Comparison of ENCODE assay signal across 18 cellular contexts in the genomic region with DNA sequence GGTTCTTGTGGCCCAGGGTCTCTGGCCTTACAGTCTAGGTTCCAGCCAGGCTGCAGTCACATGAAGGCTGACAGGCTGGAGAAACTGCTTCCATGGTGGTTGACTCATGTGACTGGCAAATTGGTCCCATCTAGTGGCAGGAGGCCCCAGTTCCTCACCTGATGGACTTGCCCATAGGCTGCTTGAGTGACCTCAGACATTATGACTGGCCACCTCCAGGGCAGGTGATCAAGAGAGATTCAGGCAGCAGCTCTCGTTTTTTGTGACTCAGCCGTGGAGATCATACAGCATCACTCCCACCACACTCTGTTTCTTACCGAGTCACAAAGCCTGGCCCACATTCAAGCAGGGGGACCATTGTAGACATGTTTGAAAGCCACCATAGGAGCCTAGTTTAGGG. TPM values are rescaled to one million over a fixed set of nuclear protein-coding genes. Genes with fewer than 3 reads are reported as not detected.
DNase-seq lines count a peak whose midpoint lies in the region; ATAC-seq, FAIRE-seq and TF ChIP-seq lines count a peak whose summit lies in the region.
"Had no signal": no experiment of that assay in that cellular context is flagged by ENCODE, and none has a peak within 500 bp of the region (broad histone marks: within the 10 kb centered on the region; RNA-seq: fewer than 3 reads in every experiment).

No MANE protein-coding gene starts in this region.

- TF ChIP-seq EP300 in GM12878 (IDR thresholded peaks at IDR 0.05; ENCODE audit: borderline replicate concordance in 1 of 2, control insufficient read depth in 1 of 2, low read depth in 2 of 2, low read length in 2 of 2), result no peak

- H3K9me3 ChIP-seq in GM23248 (ENCODE audit: low read depth), result no peaks in the 10 kb centered on the region
- no peaks in the 10 kb centered on the region; the same call in 2 of the 3 replicates for H3K9me3 ChIP-seq in GM12878 (replicated peaks; ENCODE audit: control insufficient read depth, insufficient read depth, low read length)
- H3K9me3 ChIP-seq: SJSA1, transverse colon had no signal

- no TSS peak for BruUV-seq in GM12878 (replicated peaks; lab: Mats Ljungman, UMichigan)

- H3F3A ChIP-seq in GM23248 (ENCODE audit: insufficient read depth), result peaks cover 34% of the 10 kb centered on the region

- H2AFZ ChIP-seq in GM23248 (no peak overlapping the region), GM12878 (ENCODE audit: control insufficient read depth, low read depth, low read length) (no peak overlapping the region)

- no peak overlapping the region for H2AK5ac ChIP-seq in mesendoderm (ENCODE audit: low read length)

- H3K27ac ChIP-seq in GM23248 (no peak overlapping the region), GM12878 (ENCODE audit: control insufficient read depth, insufficient read depth) (no peak overlapping the region), mesendoderm (ENCODE audit: low read depth, low read length) (no peak overlapping the region)
- H3K27ac ChIP-seq: C4-2B, SJSA1, transverse colon had no signal

- no peak overlapping the region for H3K23ac ChIP-seq in mesendoderm (ENCODE audit: low read length)

- no peak overlapping the region for H3K4me3 Mint-ChIP-seq in activated CD4-positive, alpha-beta T cell treated with anti-CD3 and anti-CD28 coated beads for 36 hours

- H4K8ac ChIP-seq in mesendoderm (ENCODE audit: low read depth, low read length), result no peak overlapping the region

- H3K9me2 ChIP-seq in GM23248 (ENCODE audit: insufficient read depth), result no peaks in the 10 kb centered on the region

- no peak overlapping the region for H3K56ac ChIP-seq in mesendoderm (ENCODE audit: low read length)

- H3K4me2 ChIP-seq in GM23248 (ENCODE audit: unreplicated experiment), result no peak overlapping the region
- H3K4me2 ChIP-seq in GM12878 (ENCODE audit: control insufficient read depth, insufficient read depth), result no peak overlapping the region
- no peak overlapping the region for H3K4me2 ChIP-seq in mesendoderm (ENCODE audit: low read length)

- H3K4me1 Mint-ChIP-seq in activated CD4-positive, alpha-beta T cell treated with anti-CD3 and anti-CD28 coated beads for 36 hours, result peaks cover 29% of the 10 kb centered on the region

- H3K36me3 ChIP-seq in GM23248 (ENCODE audit: low read depth), result peaks cover 19% of the 10 kb centered on the region
- peaks cover 12 to 27% of the 10 kb centered on the region in 2 experiments for H3K36me3 ChIP-seq in GM12878 (ENCODE audit: control insufficient read depth in 2 of 2, insufficient read depth in 2 of 2, low read length in 1 of 2)
- H3K36me3 ChIP-seq in mesendoderm (ENCODE audit: control insufficient read depth, insufficient read depth, low read length), result no peaks in the 10 kb centered on the region

- RAD21 ChIA-PET in GM12878 (lab: Charles Lee; ENCODE audit: unreplicated experiment), result interaction anchor here (0.9 to 1.7 kb wide), 4 partner anchors 176 to 280 kb away, joined by 3 to 10 read pairs (median 5); no protein-coding TSS in a partner anchor

- intact Hi-C loops in activated CD4-positive, alpha-beta T cell treated with anti-CD3 and anti-CD28 coated beads for 36 hours (cut with DNase I, micrococcal nuclease), result loop anchor here (5.0 kb wide), 2 partner anchors 108 to 192 kb away; partner anchors contain the start of gene LONP2 (in 1 of the 2)
- intact Hi-C loops in GM12878 (cut with micrococcal nuclease; ENCODE audit: unreplicated experiment), result no loop called here

- POLR2A ChIA-PET in activated CD4-positive, alpha-beta T cell treated with anti-CD3 and anti-CD28 coated beads for 36 hours (lab: Charles Lee), result no interaction called here
- POLR2A ChIA-PET in GM12878 (lab: Charles Lee), result interaction anchor here (0.5 to 1.1 kb wide), 2 partner anchors 144 to 273 kb away, joined by 3 to 6 read pairs; no protein-coding TSS in a partner anchor

- peak; percentile 37; the same call in 1 of the 2 replicates for TF ChIP-seq POLR2A in GM12878 (IDR thresholded peaks at IDR 0.05; ENCODE audit: low read depth, low read length)

- H3K27me3 ChIP-seq in GM23248 (replicated peaks; ENCODE audit: insufficient read depth) (no peaks in the 10 kb centered on the region), GM12878 (replicated peaks in 1 of 2; ENCODE audit: control insufficient read depth in 2 of 2, insufficient read depth in 2 of 2, low read length in 1 of 2) (no peaks in the 10 kb centered on the region), mesendoderm (ENCODE audit: insufficient read depth, low read length, poor library complexity) (no peaks in the 10 kb centered on the region)
- H3K27me3 ChIP-seq: SJSA1, transverse colon had no signal

- peaks cover 54% of the 10 kb centered on the region for H3K36me3 Mint-ChIP-seq in activated CD4-positive, alpha-beta T cell treated with anti-CD3 and anti-CD28 coated beads for 36 hours (ENCODE audit: low read depth)

- no peak for FAIRE-seq in GM12878 (lab: Jason Lieb, UNC)
- FAIRE-seq: A204.1 had no signal

- H3K4me3 ChIP-seq in GM23248, result no peak overlapping the region
- no peak overlapping the region for H3K4me3 ChIP-seq in GM12878
- no peak overlapping the region for H3K4me3 ChIP-seq in mesendoderm (ENCODE audit: low read length)
- H3K4me3 ChIP-seq: SJSA1, transverse colon had no signal

- H2BK5ac ChIP-seq in mesendoderm (ENCODE audit: low read length), result no peak overlapping the region

- CTCF ChIA-PET in activated CD4-positive, alpha-beta T cell treated with anti-CD3 and anti-CD28 coated beads for 36 hours (lab: Charles Lee), result interaction anchor here (1.2 to 2.7 kb wide), 3 partner anchors 176 to 280 kb away, joined by 3 to 14 read pairs (median 7); no protein-coding TSS in a partner anchor
- CTCF ChIA-PET in GM12878 (lab: Yijun Ruan, JAX), result interaction anchor here (0.6 to 2.5 kb wide), 5 partner anchors 119 to 280 kb away, joined by 3 to 21 read pairs (median 5); no protein-coding TSS in a partner anchor

- SMC1A ChIA-PET in GM12878 (lab: Charles Lee; ENCODE audit: uncharacterized antibody, unreplicated experiment), result interaction anchor here (1.1 to 9.4 kb wide), 3 partner anchors 177 to 279 kb away, joined by 3 to 89 read pairs (median 11); no protein-coding TSS in a partner anchor

- ATAC-seq in activated CD4-positive, alpha-beta T cell treated with anti-CD3 and anti-CD28 coated beads for 36 hours, result peak; percentile 62
- ATAC-seq in GM12878 (no peak), HG03457 (IDR thresholded peaks at IDR 0.05; ENCODE audit: unreplicated experiment) (no peak)

- peak overlapping the region; percentile 38 for H3K27ac Mint-ChIP-seq in activated CD4-positive, alpha-beta T cell treated with anti-CD3 and anti-CD28 coated beads for 36 hours

- H3K79me1 ChIP-seq in mesendoderm (ENCODE audit: low read length), result peaks cover 5% of the 10 kb centered on the region

- no peaks in the 10 kb centered on the region for H3K27me3 Mint-ChIP-seq in activated CD4-positive, alpha-beta T cell treated with anti-CD3 and anti-CD28 coated beads for 36 hours

- no peak overlapping the region for H3K18ac ChIP-seq in mesendoderm (ENCODE audit: low read length)

- no peaks in the 10 kb centered on the region for H3K9me3 Mint-ChIP-seq in activated CD4-positive, alpha-beta T cell treated with anti-CD3 and anti-CD28 coated beads for 36 hours (ENCODE audit: low read depth)

- H4K5ac ChIP-seq in mesendoderm (ENCODE audit: low read length), result no peak overlapping the region

- H3K4ac ChIP-seq in mesendoderm (ENCODE audit: low read depth, low read length), result no peak overlapping the region

- H3K9ac ChIP-seq in GM23248 (no peak overlapping the region), GM12878 (ENCODE audit: control insufficient read depth, insufficient read depth, low read length) (no peak overlapping the region), mesendoderm (ENCODE audit: low read length) (no peak overlapping the region)

- no peak overlapping the region for H2BK120ac ChIP-seq in mesendoderm (ENCODE audit: low read depth, low read length)

- in situ Hi-C loops in GM23248 (cut with MboI), result loop anchor here (10.0 kb wide), 1 partner anchor 264 kb away; the partner anchor contains the start of gene N4BP1
- in situ Hi-C loops in GM12878 (cut with MboI), result loop anchor here (5.0 kb wide), 2 partner anchors 177 to 277 kb away; no protein-coding TSS in a partner anchor

- H3K4me1 ChIP-seq in GM23248 (ENCODE audit: insufficient read depth) (no peaks in the 10 kb centered on the region), GM12878 (ENCODE audit: control insufficient read depth, insufficient read depth, low read length) (no peaks in the 10 kb centered on the region; the same call in 1 of the 2 replicates), mesendoderm (ENCODE audit: control insufficient read depth, low read depth, low read length) (no peaks in the 10 kb centered on the region)
- H3K4me1 ChIP-seq: SJSA1, transverse colon had no signal

- 54 to 60% methylated on average over 3 of the region's 3 CpGs for WGBS in GM23248 (ENCODE audit: low coverage in 1 of 2, low lambda C conversion rate in 2 of 2, missing lambda C conversion rate in 2 of 2), 2 experiments
- 48% methylated on average over 3 of the region's 3 CpGs for WGBS in GM12878 (ENCODE audit: insufficient coverage, insufficient replicate concordance, low lambda C conversion rate, missing lambda C conversion rate)
- no CpG with 5 or more reads among the region's 3 CpGs for WGBS in mesendoderm (ENCODE audit: extremely low coverage, insufficient coverage, low lambda C conversion rate)

- TF ChIP-seq RAD21 in GM12878 (IDR thresholded peaks at IDR 0.05; ENCODE audit: insufficient read depth, low read depth, low read length), result no peak

- peak; percentile 56 for DNase-seq in activated CD4-positive, alpha-beta T cell treated with anti-CD3 and anti-CD28 coated beads for 36 hours
- no peak for DNase-seq in activated CD4-positive, alpha-beta T cell treated with anti-CD3 and anti-CD28 coated beads, Interleukin-2, amount 50 U/mL, for 4 hours
- DNase-seq in GM23248 (peak; percentile 13), GM12878 (ENCODE audit: low read depth, low spot score) (no peak), mesendoderm (peak; percentile 47), iPS-NIHi7 (ENCODE audit: extremely low spot score) (no peak), dermis blood vessel endothelial cell (no peak)
- DNase-seq: activated CD4-positive, alpha-beta T cell treated with anti-CD3 and anti-CD28 coated beads, Interleukin-2, amount 50 U/mL, for 1 hour; activated gamma-delta T cell treated with Interleukin-2 at 50 U/mL for 16 hours; effector CD8-positive, alpha-beta T cell; MM.1S; NCI-H187 treated with DMSO at 0.1 percent for 48 hours; T-helper 9 cell; transverse colon had no signal

- TF ChIP-seq CTCF in GM12878 (IDR thresholded peaks at IDR 0.05 in 2 of 3, conservative IDR thresholded peaks at IDR 0.05 in 1 of 3; ENCODE audit: control insufficient read depth in 2 of 3, extremely low read depth in 1 of 3, insufficient read depth in 1 of 3, low read depth in 3 of 3, low read length in 3 of 3), result no peak

- H2BK15ac ChIP-seq in mesendoderm (replicated peaks; ENCODE audit: low read depth), result no peak overlapping the region

- H4K20me1 ChIP-seq in GM23248 (ENCODE audit: insufficient read depth) (no peaks in the 10 kb centered on the region), GM12878 (ENCODE audit: control insufficient read depth, insufficient read depth) (no peaks in the 10 kb centered on the region)

- peaks cover 16% of the 10 kb centered on the region for H3K79me2 ChIP-seq in GM23248 (ENCODE audit: insufficient read depth)
- H3K79me2 ChIP-seq in GM12878 (ENCODE audit: control insufficient read depth, insufficient read depth, low read length), result peaks cover 2% of the 10 kb centered on the region; the same call in 1 of the 2 replicates
- no peaks in the 10 kb centered on the region for H3K79me2 ChIP-seq in mesendoderm (ENCODE audit: control insufficient read depth, insufficient read depth, low read length)

RNA-seq across cellular contexts. Expression of gene SIAH1, which starts 34.5 kb away (rescaled TPM):
- 10 to 100 TPM; 13.1 to 13.3 TPM for total RNA-seq in activated CD4-positive, alpha-beta T cell treated with anti-CD3 and anti-CD28 coated beads for 36 hours
- total RNA-seq in GM23248 (2014; rRNA removed; shearing (Covaris generic)), result 24.4 and 24.9 TPM in 2 replicates
- polyA plus RNA-seq in GM23248 (2016; fragmentation: Nextera tagmentation; extraction: Ambion mirVana) (29.9 and 31.0 TPM in 2 replicates), GM12878 (2011; rRNA removed) (14.8 and 16.6 TPM in 2 replicates), GM12878 (2014; fragmentation: Illumina TruSeq; extraction: Trizol) (12.7 and 15.7 TPM in 2 replicates), GM12878 (2014; fragmentation: Nextera tagmentation; extraction: Ambion mirVana) (1 to 10 TPM; 5.1 to 6.4 TPM), GM12878 (2014; rRNA removed) (10.8 and 13.4 TPM in 2 replicates), GM12878 (2016; fragmentation: Nextera tagmentation; extraction: Ambion mirVana) (10 to 100 TPM; 13.7 to 21.1 TPM)
- 68.3 and 70.9 TPM in 2 replicates for total RNA-seq in GM12878 (2013; cell fraction: nucleolus; rRNA removed)
- total RNA-seq in GM12878 (2014; rRNA removed) (15.8 and 20.7 TPM in 2 replicates), GM12878 (2014; rRNA removed; fragmentation: Illumina TruSeq; extraction: Trizol) (14.0 and 14.8 TPM in 2 replicates), GM12878 (2021) (12.4 and 14.0 TPM in 2 replicates), dermis blood vessel endothelial cell (25.9 and 35.6 TPM in 2 replicates)
- 9.1 TPM for polyA plus RNA-seq in GM12878 (2011; ENCODE audit: low read depth)
- polyA plus RNA-seq in GM12878 (2011; cell fraction: cytosol; rRNA removed), result 11.3 and 12.5 TPM in 2 replicates
- polyA plus RNA-seq in GM12878 (2011; cell fraction: nucleus; rRNA removed), result 11.8 and 14.3 TPM in 2 replicates
- 11.7 and 12.2 TPM in 2 replicates for polyA plus RNA-seq in GM12878 (2012)
- polyA minus RNA-seq in GM12878 (2011; rRNA and poly(A)+ RNA removed), result 23.6 and 25.3 TPM in 2 replicates
- polyA minus RNA-seq in GM12878 (2011; cell fraction: cytosol; rRNA and poly(A)+ RNA removed), result 12.0 and 12.3 TPM in 2 replicates
- 14.3 and 29.7 TPM in 2 replicates for polyA minus RNA-seq in GM12878 (2011; cell fraction: nucleus; rRNA and poly(A)+ RNA removed)
- 35.5 TPM for polyA plus RNA-seq in mesendoderm (2013, experiment 1 of 2)
- 34.9 TPM for polyA plus RNA-seq in mesendoderm (2013, experiment 2 of 2)

Comparison
In these comparisons a context has a peak if more than half of its experiments do, and no peak if none do; other contexts are left out.
1. DNase-seq: peak in activated CD4-positive, alpha-beta T cell treated with anti-CD3 and anti-CD28 coated beads for 36 hours (single experiment), GM23248 (single experiment) and mesendoderm (single experiment); none in activated CD4-positive, alpha-beta T cell treated with anti-CD3 and anti-CD28 coated beads, Interleukin-2, amount 50 U/mL, for 4 hours (0 of 2), GM12878 (single experiment), iPS-NIHi7 (single experiment) and dermis blood vessel endothelial cell (single experiment).